In genomic region chr1:50427818-50428779, GRCh38 we compare ENCODE assay signal across 17 cellular contexts. TPM values are rescaled to one million over a fixed set of nuclear protein-coding genes. Genes with fewer than 3 reads are reported as not detected.
DNase-seq lines count a peak whose midpoint lies in the region; ATAC-seq, FAIRE-seq and TF ChIP-seq lines count a peak whose summit lies in the region.
"Had no signal": no experiment of that assay in that cellular context is flagged by ENCODE, and none has a peak within 500 bp of the region (broad histone marks: within the 10 kb centered on the region; RNA-seq: fewer than 3 reads in every experiment).

No MANE protein-coding gene starts in this region.

- H3K27me3 Mint-ChIP-seq in activated CD4-positive, alpha-beta T cell treated with anti-CD3 and anti-CD28 coated beads for 36 hours = peaks cover 69% of the 10 kb centered on the region

- no peak overlapping the region for H2AFZ ChIP-seq in endothelial cell of umbilical vein (ENCODE audit: low read depth, low read length)

- H3K4me2 ChIP-seq in endothelial cell of umbilical vein (ENCODE audit: insufficient read depth, low read length) = no peak overlapping the region

- H3K9ac ChIP-seq in HUES6 (ENCODE audit: low read length) (no peak overlapping the region), endothelial cell of umbilical vein (replicated peaks; ENCODE audit: extremely low read depth, insufficient read depth, low read length) (no peak overlapping the region)

- H3K36me3 Mint-ChIP-seq in activated CD4-positive, alpha-beta T cell treated with anti-CD3 and anti-CD28 coated beads for 36 hours (ENCODE audit: low read depth) = no peaks in the 10 kb centered on the region

- H3K4me3 ChIP-seq in HUES6 (ENCODE audit: low read depth, low read length) (peak overlapping the region; percentile 27), endothelial cell of umbilical vein (replicated peaks in 1 of 3; ENCODE audit: insufficient read depth in 1 of 3, low read depth in 1 of 3, low read length in 3 of 3) (no peak overlapping the region)
- H3K4me3 ChIP-seq: upper lobe of left lung had no signal

- no peak overlapping the region for H3K27ac Mint-ChIP-seq in activated CD4-positive, alpha-beta T cell treated with anti-CD3 and anti-CD28 coated beads for 36 hours

- peaks cover 35% of the 10 kb centered on the region for H3K4me1 Mint-ChIP-seq in activated CD4-positive, alpha-beta T cell treated with anti-CD3 and anti-CD28 coated beads for 36 hours

- H3K27me3 ChIP-seq in HUES6 (ENCODE audit: control insufficient read depth, insufficient read depth, low read length) (peaks cover 100% of the 10 kb centered on the region), endothelial cell of umbilical vein (ENCODE audit: control insufficient read depth in 2 of 2, insufficient read depth in 2 of 2, low read length in 2 of 2) (peaks cover 87 to 99% of the 10 kb centered on the region in 2 experiments)

- no peak overlapping the region for H3K4me3 Mint-ChIP-seq in activated CD4-positive, alpha-beta T cell treated with anti-CD3 and anti-CD28 coated beads for 36 hours

- FAIRE-seq in endothelial cell of umbilical vein (lab: Jason Lieb, UNC) = no peak
- FAIRE-seq: D721Med had no signal

- dilution Hi-C loops in endothelial cell of umbilical vein (cut with MboI; ENCODE audit: extremely low pct_ligation_motif_present, low sequenced_read_pairs) = no loop called here

- no TSS peak for BruUV-seq in endothelial cell of umbilical vein (replicated peaks; lab: Mats Ljungman, UMichigan)

- no peak for ATAC-seq in activated CD4-positive, alpha-beta T cell treated with anti-CD3 and anti-CD28 coated beads for 36 hours
- ATAC-seq in HG02623 (IDR thresholded peaks at IDR 0.05; ENCODE audit: unreplicated experiment) = no peak
- ATAC-seq: foreskin keratinocyte, left cardiac atrium had no signal

- peaks cover 38% of the 10 kb centered on the region for H3K4me1 ChIP-seq in HUES6 (ENCODE audit: control insufficient read depth, insufficient read depth, low read length)
- H3K4me1 ChIP-seq in endothelial cell of umbilical vein (ENCODE audit: control insufficient read depth, extremely low read depth, insufficient read depth, low read length) = peaks cover 3% of the 10 kb centered on the region

- POLR2A ChIA-PET in activated CD4-positive, alpha-beta T cell treated with anti-CD3 and anti-CD28 coated beads for 36 hours (lab: Charles Lee) = no interaction called here
- POLR2A ChIA-PET in endothelial cell of umbilical vein (lab: Charles Lee) = no interaction called here

- peak; percentile 19 for DNase-seq in activated CD4-positive, alpha-beta T cell treated with anti-CD3 and anti-CD28 coated beads for 36 hours
- DNase-seq in activated CD4-positive, alpha-beta T cell treated with anti-CD3 and anti-CD28 coated beads, Interleukin-2, amount 50 U/mL, for 4 hours = no peak
- DNase-seq in endothelial cell of umbilical vein (ENCODE audit: low read depth, low spot score) = no peak
- DNase-seq in retina = peak; percentile 81
- DNase-seq in NK-92 treated with Interleukin-12 subunit alpha and Interleukin-12 subunit beta, amount 100 ng/mL, for 24 hours (lab: John Stamatoyannopoulos, UW) = no peak
- no peak for DNase-seq in activated gamma-delta T cell treated with Interleukin-2 at 50 U/mL for 16 hours
- DNase-seq: ACHN, anterior cingulate cortex, foreskin keratinocyte, left cardiac atrium, NCI-H1417, NCI-H510A had no signal

- H3K27ac ChIP-seq in HUES6 (ENCODE audit: low read depth, low read length) (no peak overlapping the region), endothelial cell of umbilical vein (ENCODE audit: insufficient read depth, low read depth, low read length) (no peak overlapping the region)
- H3K27ac ChIP-seq: foreskin keratinocyte, neutrophil, upper lobe of left lung had no signal

- intact Hi-C loops in activated CD4-positive, alpha-beta T cell treated with anti-CD3 and anti-CD28 coated beads for 36 hours (cut with DNase I, micrococcal nuclease) = loop anchor here in 1 of 2 experiments (1.0 to 5.0 kb wide), 2 partner anchors 11 to 539 kb away; no protein-coding TSS in a partner anchor
- intact Hi-C loops in endothelial cell of umbilical vein (cut with micrococcal nuclease) = loop anchor here (5.0 kb wide), 1 partner anchor 549 kb away; no protein-coding TSS in a partner anchor

- H3K36me3 ChIP-seq in HUES6 (ENCODE audit: control insufficient read depth, insufficient read depth, low read length) = no peaks in the 10 kb centered on the region
- no peaks in the 10 kb centered on the region for H3K36me3 ChIP-seq in endothelial cell of umbilical vein (ENCODE audit: control insufficient read depth in 2 of 2, extremely low read depth in 1 of 2, insufficient read depth in 2 of 2, low read length in 2 of 2)
- H3K36me3 ChIP-seq: neutrophil, upper lobe of left lung had no signal

- TF ChIP-seq CTCF in endothelial cell of umbilical vein (IDR thresholded peaks at IDR 0.05; ENCODE audit: extremely low read depth in 1 of 2, insufficient read depth in 1 of 2, low read depth in 1 of 2, low read length in 2 of 2) = no peak

- H3K79me2 ChIP-seq in endothelial cell of umbilical vein (ENCODE audit: control insufficient read depth, insufficient read depth, low read length) = no peaks in the 10 kb centered on the region

- no peaks in the 10 kb centered on the region for H3K9me3 ChIP-seq in HUES6 (ENCODE audit: control insufficient read depth, insufficient read depth, low read depth, low read length)
- no peaks in the 10 kb centered on the region for H3K9me3 ChIP-seq in endothelial cell of umbilical vein (replicated peaks; ENCODE audit: control insufficient read depth, insufficient read depth, low read length)
- H3K9me3 ChIP-seq: neutrophil, upper lobe of left lung had no signal

- H3K9me3 Mint-ChIP-seq in activated CD4-positive, alpha-beta T cell treated with anti-CD3 and anti-CD28 coated beads for 36 hours (ENCODE audit: low read depth) = no peaks in the 10 kb centered on the region

- H3K9me1 ChIP-seq in endothelial cell of umbilical vein (replicated peaks; ENCODE audit: control insufficient read depth, extremely low read depth, insufficient read depth, low read length) = no peaks in the 10 kb centered on the region

- CTCF ChIA-PET in activated CD4-positive, alpha-beta T cell treated with anti-CD3 and anti-CD28 coated beads for 36 hours (lab: Charles Lee) = no interaction called here
- CTCF ChIA-PET in endothelial cell of umbilical vein (lab: Charles Lee) = interaction anchor here (1.0 to 1.9 kb wide), 3 partner anchors 104 to 277 kb away, joined by 3 to 7 read pairs (median 3); no protein-coding TSS in a partner anchor

- H4K20me1 ChIP-seq in endothelial cell of umbilical vein (replicated peaks; ENCODE audit: control insufficient read depth, extremely low read depth, insufficient read depth, low read length) = no peaks in the 10 kb centered on the region

- TF ChIP-seq POLR2A in endothelial cell of umbilical vein (IDR thresholded peaks at IDR 0.05; ENCODE audit: low read depth, low read length) = no peak

TF ChIP-seq in endothelial cell of umbilical vein, 7 proteins besides CTCF, POLR2A, EP300 and RAD21:
- TF ChIP-seq MYC (IDR thresholded peaks at IDR 0.05; ENCODE audit: low read depth, low read length) = no peak
- peak; percentile 98 for TF ChIP-seq EZH2 (IDR thresholded peaks at IDR 0.05; ENCODE audit: borderline replicate concordance, low read depth, low read length, severe bottlenecking)
- no peak for TF ChIP-seq FOS (IDR thresholded peaks at IDR 0.05; ENCODE audit: borderline replicate concordance, insufficient read depth, low read length)

RNA-seq across cellular contexts. Expression of gene DMRTA2, which starts 4.9 kb away (rescaled TPM):
- total RNA-seq in activated CD4-positive, alpha-beta T cell treated with anti-CD3 and anti-CD28 coated beads for 36 hours = not detected
- not detected in 2 replicates for total RNA-seq in endothelial cell of umbilical vein
- not detected in 2 replicates for polyA plus RNA-seq in endothelial cell of umbilical vein
- not detected in 2 replicates for polyA plus RNA-seq in endothelial cell of umbilical vein (2011; cell fraction: cytosol; rRNA removed)
- not detected in 2 replicates for polyA plus RNA-seq in endothelial cell of umbilical vein (2011; cell fraction: nucleus; rRNA removed)
- polyA plus RNA-seq in endothelial cell of umbilical vein (2012) = not detected in 2 replicates
- not detected in 2 replicates for polyA minus RNA-seq in endothelial cell of umbilical vein
- not detected for polyA minus RNA-seq in endothelial cell of umbilical vein (2011; cell fraction: cytosol; rRNA and poly(A)+ RNA removed)
- 0.14 TPM in 1 of 2 replicates, not detected in the other for polyA minus RNA-seq in endothelial cell of umbilical vein (2011; cell fraction: nucleus; rRNA and poly(A)+ RNA removed)
- total RNA-seq: foreskin keratinocyte, left cardiac atrium had no signal
- polyA plus RNA-seq: foreskin keratinocyte had no signal

Comparison
In these comparisons a context has a peak if more than half of its experiments do, and no peak if none do; other contexts are left out.
1. DNase-seq: peak in activated CD4-positive, alpha-beta T cell treated with anti-CD3 and anti-CD28 coated beads for 36 hours (single experiment) and retina (single experiment); none in activated CD4-positive, alpha-beta T cell treated with anti-CD3 and anti-CD28 coated beads, Interleukin-2, amount 50 U/mL, for 4 hours (0 of 2), endothelial cell of umbilical vein (single experiment), NK-92 treated with Interleukin-12 subunit alpha and Interleukin-12 subunit beta, amount 100 ng/mL, for 24 hours (single experiment) and activated gamma-delta T cell treated with Interleukin-2 at 50 U/mL for 16 hours (single experiment).